In the genomic region with DNA sequence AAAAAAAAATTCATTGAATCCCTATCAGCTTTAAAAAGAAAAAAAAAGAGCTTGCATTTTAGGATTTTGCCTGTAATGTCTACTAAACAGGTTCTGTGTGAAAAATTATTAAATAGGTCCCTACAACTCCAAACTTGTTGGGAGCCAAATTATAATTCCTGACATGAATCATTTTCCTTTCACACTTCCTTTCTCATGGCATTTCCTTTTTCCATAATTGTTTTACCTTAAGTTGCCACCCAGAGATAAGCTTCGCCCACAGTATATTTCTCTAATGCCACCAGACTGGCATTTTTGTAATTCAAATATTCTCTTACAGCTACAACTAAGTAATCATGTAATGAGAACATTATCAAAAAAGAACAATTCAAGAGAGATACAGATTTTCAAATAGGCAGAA, we compare ENCODE assay signal across 17 cellular contexts.
A peak's percentile ranks its signal among the peaks of the same experiment; 100 is the strongest.
DNase-seq lines count a peak whose midpoint lies in the region; ATAC-seq, FAIRE-seq and TF ChIP-seq lines count a peak whose summit lies in the region.
"Had no signal": no experiment of that assay in that cellular context is flagged by ENCODE, and none has a peak within 500 bp of the region (broad histone marks: within the 10 kb centered on the region; RNA-seq: fewer than 3 reads in every experiment).

No MANE protein-coding gene starts in this region.

- no peaks in the 10 kb centered on the region for H3K79me2 ChIP-seq in OCI-LY7 (ENCODE audit: insufficient read depth, low read depth, low read length)

- H3K9me2 ChIP-seq in OCI-LY7 (ENCODE audit: insufficient read depth, low read length): no peaks in the 10 kb centered on the region

- no peaks in the 10 kb centered on the region; the same call in 1 of the 2 replicates for H3K27me3 Mint-ChIP-seq in HFFc6 (ENCODE audit: insufficient read depth)

- H3K27ac Mint-ChIP-seq in HFFc6: no peak overlapping the region
- H3K27ac Mint-ChIP-seq: CD8-positive, alpha-beta T cell had no signal

- no peak for FAIRE-seq in bronchial epithelial cell (lab: Jason Lieb, UNC)
- FAIRE-seq: A204.1, D721Med, GM19239, H1 had no signal

- no peaks in the 10 kb centered on the region for H3K36me3 Mint-ChIP-seq in HFFc6 (ENCODE audit: low read depth)
- H3K36me3 Mint-ChIP-seq: CD8-positive, alpha-beta T cell had no signal

- POLR2A ChIA-PET in OCI-LY7 (lab: Charles Lee): interaction anchor here (0.9 to 3.2 kb wide), 14 partner anchors 8 to 216 kb away, joined by 3 to 18 read pairs (median 4); no protein-coding TSS in a partner anchor

- H3K4me1 ChIP-seq in OCI-LY7 (ENCODE audit: insufficient read depth, low read length, poor library complexity, severe bottlenecking): peaks cover 8% of the 10 kb centered on the region
- H3K4me1 ChIP-seq: BE2C, HAP-1 had no signal

- BruUV-seq in OCI-LY7 (replicated peaks; lab: Mats Ljungman, UMichigan): no TSS peak

- no peaks in the 10 kb centered on the region for H3K27me3 ChIP-seq in bronchial epithelial cell (ENCODE audit: control insufficient read depth, insufficient read depth, low read length)
- H3K27me3 ChIP-seq: BE2C had no signal

- no peaks in the 10 kb centered on the region for H3K4me1 Mint-ChIP-seq in HFFc6 (ENCODE audit: low read depth)

- H3K9me3 Mint-ChIP-seq in HFFc6: peaks cover 11% of the 10 kb centered on the region; the same call in 1 of the 2 replicates
- H3K9me3 Mint-ChIP-seq: CD8-positive, alpha-beta T cell had no signal

- no peaks in the 10 kb centered on the region for H4K20me1 ChIP-seq in OCI-LY7 (ENCODE audit: insufficient read depth, low read length)

- no peak overlapping the region for H3K4me3 Mint-ChIP-seq in HFFc6
- H3K4me3 Mint-ChIP-seq: CD8-positive, alpha-beta T cell had no signal

- no peaks in the 10 kb centered on the region for H3K9me3 ChIP-seq in OCI-LY7 (ENCODE audit: low read length)
- H3K9me3 ChIP-seq: BE2C, HAP-1 had no signal

- no peak overlapping the region for H3K4me2 ChIP-seq in OCI-LY7 (ENCODE audit: low read length)

- H3K4me3 ChIP-seq in OCI-LY7 (ENCODE audit: low read depth, low read length, poor library complexity, severe bottlenecking) (no peak overlapping the region), bronchial epithelial cell (ENCODE audit: low read depth, low read length) (no peak overlapping the region), epithelial cell of esophagus (ENCODE audit: low read length) (no peak overlapping the region)
- H3K4me3 ChIP-seq: HAP-1 had no signal

- CTCF ChIA-PET in OCI-LY7 (lab: Charles Lee; ENCODE audit: unreplicated experiment): no interaction called here

- no peak for TF ChIP-seq CTCF in OCI-LY7 (conservative IDR thresholded peaks at IDR 0.05; ENCODE audit: low read length)
- TF ChIP-seq CTCF in bronchial epithelial cell (IDR thresholded peaks at IDR 0.05; ENCODE audit: insufficient read depth, low read length, severe bottlenecking): no peak
- no peak for TF ChIP-seq CTCF in epithelial cell of esophagus (IDR thresholded peaks at IDR 0.05; ENCODE audit: insufficient read depth, low read depth, low read length, missing control alignments)
- no peak for TF ChIP-seq CTCF in HFFc6 (IDR thresholded peaks at IDR 0.05)

- intact Hi-C loops in OCI-LY7 (cut with micrococcal nuclease; ENCODE audit: unreplicated experiment): no loop called here

- no peaks in the 10 kb centered on the region for H3K36me3 ChIP-seq in OCI-LY7 (ENCODE audit: insufficient read depth, low read length)
- H3K36me3 ChIP-seq in bronchial epithelial cell (ENCODE audit: control insufficient read depth, insufficient read depth, low read length): no peaks in the 10 kb centered on the region
- H3K36me3 ChIP-seq: BE2C, HAP-1 had no signal

- ATAC-seq in stimulated activated naive CD8-positive, alpha-beta T cell treated with anti-CD3 and anti-CD28 coated beads, Interleukin-15, Interleukin-2, amounts not matched to agents 100 U/mL and 50 U/mL, for 24 hours: no peak
- ATAC-seq: CD8-positive, alpha-beta T cell had no signal

- H3K27ac ChIP-seq in OCI-LY7 (ENCODE audit: low read depth, low read length, poor library complexity, severe bottlenecking): no peak overlapping the region
- H3K27ac ChIP-seq: C4-2B had no signal

- DNase-seq in OCI-LY7 (ENCODE audit: low spot score) (no peak), bronchial epithelial cell (ENCODE audit: low read depth) (peak; percentile 72), epithelial cell of esophagus (ENCODE audit: low read depth) (peak; percentile 45), activated gamma-delta T cell treated with Interleukin-2 at 50 U/mL for 16 hours (no peak), HFFc6 (no peak)
- DNase-seq in stimulated activated naive CD8-positive, alpha-beta T cell treated with anti-CD3 and anti-CD28 coated beads, Interleukin-15, Interleukin-2, amounts not matched to agents 100 U/mL and 50 U/mL, for 24 hours: no peak
- DNase-seq in activated effector memory CD4-positive, alpha-beta T cell treated with Interleukin-2 at 50 U/mL for 16 hours: no peak
- DNase-seq: BE2C; CD8-positive, alpha-beta T cell; COR-L47; GF-D8 had no signal

- peak overlapping the region; percentile 18; the same call in 1 of the 2 replicates for H2AFZ ChIP-seq in OCI-LY7 (ENCODE audit: low read length)

Comparison
In these comparisons a context has a peak if more than half of its experiments do, and no peak if none do; other contexts are left out.
1. DNase-seq: peak in bronchial epithelial cell (single experiment) and epithelial cell of esophagus (single experiment); none in OCI-LY7 (single experiment), stimulated activated naive CD8-positive, alpha-beta T cell treated with anti-CD3 and anti-CD28 coated beads, Interleukin-15, Interleukin-2, amounts not matched to agents 100 U/mL and 50 U/mL, for 24 hours (single experiment), activated effector memory CD4-positive, alpha-beta T cell treated with Interleukin-2 at 50 U/mL for 16 hours (single experiment), activated gamma-delta T cell treated with Interleukin-2 at 50 U/mL for 16 hours (single experiment) and HFFc6 (single experiment).